In the genomic region with DNA sequence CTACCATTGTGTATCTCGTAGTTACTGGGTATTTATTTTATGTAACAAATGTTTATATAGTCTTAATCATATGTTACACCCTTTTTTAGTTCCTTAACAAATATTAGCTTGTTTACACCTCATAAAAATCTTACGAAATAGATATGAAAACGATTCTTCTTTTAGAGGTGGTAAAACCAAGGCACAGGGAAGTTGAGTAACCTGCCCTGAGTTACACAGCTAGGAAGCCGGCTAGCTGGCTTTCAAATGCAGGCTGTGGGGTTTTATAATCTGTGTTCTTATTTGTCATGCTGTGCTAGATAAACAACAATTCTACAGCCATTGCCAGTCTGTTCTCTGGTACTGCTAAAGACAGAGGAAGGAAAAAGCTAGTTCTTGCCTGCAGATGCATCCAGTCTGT, we compare ENCODE assay signal across 23 cellular contexts.
"Had no signal": no experiment of that assay in that cellular context is flagged by ENCODE, and none has a peak within 500 bp of the region (broad histone marks: within the 10 kb centered on the region; RNA-seq: fewer than 3 reads in every experiment).

No MANE protein-coding gene starts in this region.

- H3K36me3 ChIP-seq: adrenal gland, vagina had no signal

- H3K36me3 Mint-ChIP-seq: activated naive CD4-positive, alpha-beta T cell treated with anti-CD3 and anti-CD28 coated beads, Interleukin-2, amount 50 U/mL, for 72 hours; natural killer cell treated with Interleukin-12 subunit alpha and Interleukin-12 subunit beta and Interleukin-15 and Interleukin-18, amount 100 ng/mL, for 72 hours; T-cell had no signal

- H3K27ac Mint-ChIP-seq: activated CD4-positive, alpha-beta T cell treated with anti-CD3 and anti-CD28 coated beads, Interleukin-2, amount 10 ng/mL, durations not matched to agents 7 days and 5 days; activated naive CD4-positive, alpha-beta T cell treated with anti-CD3 and anti-CD28 coated beads, Interleukin-2, amount 50 U/mL, for 72 hours; activated T-helper 1 cell treated with anti-CD3 and anti-CD28 coated beads, Interleukin-12 subunit alpha, Interleukin-12 subunit beta, Interleukin-2, Interleukin-4 antibody, amounts not matched to agents 30 ng/mL and 10 ng/mL and 1 ng/mL, durations not matched to agents 14 hours and 24 hours and 36 hours; effector memory CD8-positive, alpha-beta T cell; natural killer cell treated with Interleukin-12 subunit alpha and Interleukin-12 subunit beta and Interleukin-15 and Interleukin-18, amount 100 ng/mL, for 72 hours; T-cell had no signal

- H3K9me3 Mint-ChIP-seq: activated CD4-positive, alpha-beta T cell treated with anti-CD3 and anti-CD28 coated beads, Interleukin-2, amount 10 ng/mL, durations not matched to agents 7 days and 5 days; activated naive CD4-positive, alpha-beta T cell treated with anti-CD3 and anti-CD28 coated beads, Interleukin-2, amount 50 U/mL, for 72 hours; activated T-helper 1 cell treated with anti-CD3 and anti-CD28 coated beads, Interleukin-12 subunit alpha, Interleukin-12 subunit beta, Interleukin-2, Interleukin-4 antibody, amounts not matched to agents 30 ng/mL and 10 ng/mL and 1 ng/mL, durations not matched to agents 14 hours and 24 hours and 36 hours; effector memory CD8-positive, alpha-beta T cell; natural killer cell treated with Interleukin-12 subunit alpha and Interleukin-12 subunit beta and Interleukin-15 and Interleukin-18, amount 100 ng/mL, for 72 hours; stimulated activated naive CD8-positive, alpha-beta T cell treated with anti-CD3 and anti-CD28 coated beads, Interleukin-15, amount 100 ng/mL, for 72 hours; T-cell had no signal

- H3K4me1 Mint-ChIP-seq: activated CD4-positive, alpha-beta T cell treated with anti-CD3 and anti-CD28 coated beads, Interleukin-2, amount 10 ng/mL, durations not matched to agents 7 days and 5 days; stimulated activated naive CD8-positive, alpha-beta T cell treated with anti-CD3 and anti-CD28 coated beads, Interleukin-15, amount 100 ng/mL, for 72 hours; T-cell had no signal

- H3K27me3 ChIP-seq: adrenal gland, hepatocyte, vagina had no signal

- H3K4me3 ChIP-seq: adrenal gland, hepatocyte, lung, psoas muscle, skin epidermis, vagina had no signal

- H3K27ac ChIP-seq: adrenal gland, foreskin keratinocyte, hepatocyte, psoas muscle, skin epidermis, vagina had no signal

- H3K4me3 Mint-ChIP-seq: activated CD4-positive, alpha-beta T cell treated with anti-CD3 and anti-CD28 coated beads, Interleukin-2, amount 10 ng/mL, durations not matched to agents 7 days and 5 days; activated T-helper 1 cell treated with anti-CD3 and anti-CD28 coated beads, Interleukin-12 subunit alpha, Interleukin-12 subunit beta, Interleukin-2, Interleukin-4 antibody, amounts not matched to agents 30 ng/mL and 10 ng/mL and 1 ng/mL, durations not matched to agents 14 hours and 24 hours and 36 hours; effector memory CD8-positive, alpha-beta T cell; natural killer cell treated with Interleukin-12 subunit alpha and Interleukin-12 subunit beta and Interleukin-15 and Interleukin-18, amount 100 ng/mL, for 72 hours; stimulated activated naive CD8-positive, alpha-beta T cell treated with anti-CD3 and anti-CD28 coated beads, Interleukin-15, amount 100 ng/mL, for 72 hours; T-cell had no signal

- FAIRE-seq: astrocyte had no signal

- DNase-seq: activated CD4-positive, alpha-beta T cell treated with anti-CD3 and anti-CD28 coated beads, Interleukin-2, amount 10 ng/mL, durations not matched to agents 7 days and 5 days; activated CD8-positive, alpha-beta memory T cell treated with anti-CD3 and anti-CD28 coated beads for 24 hours; activated gamma-delta T cell treated with Interleukin-2 at 50 U/mL for 16 hours; adrenal gland; effector memory CD8-positive, alpha-beta T cell; foreskin keratinocyte; islet precursor cell; psoas muscle; right cardiac atrium; stimulated activated CD4-positive, alpha-beta T cell treated with anti-CD3 and anti-CD28 coated beads, Interleukin-15, amount 100 ng/mL, for 24 hours; stimulated activated CD4-positive, alpha-beta T cell treated with anti-CD3 and anti-CD28 coated beads, Interleukin-4, amount 100 ng/mL, for 1 hour; stimulated activated naive CD8-positive, alpha-beta T cell treated with anti-CD3 and anti-CD28 coated beads, Interleukin-15, amount 100 ng/mL, for 72 hours; T-cell; T-helper 9 cell; trophoblast cell had no signal
